In genomic region chr2:85678794-85679672, GRCh38 we compare ENCODE assay signal across 1 cellular context.
TF ChIP-seq lines count a peak whose summit lies in the region.

No MANE protein-coding gene starts in this region.

TF ChIP-seq in HEK293, 187 proteins besides CTCF, POLR2A, EP300 and RAD21 (continued from another document and continues in another):
- TF ChIP-seq, protein P1, sequence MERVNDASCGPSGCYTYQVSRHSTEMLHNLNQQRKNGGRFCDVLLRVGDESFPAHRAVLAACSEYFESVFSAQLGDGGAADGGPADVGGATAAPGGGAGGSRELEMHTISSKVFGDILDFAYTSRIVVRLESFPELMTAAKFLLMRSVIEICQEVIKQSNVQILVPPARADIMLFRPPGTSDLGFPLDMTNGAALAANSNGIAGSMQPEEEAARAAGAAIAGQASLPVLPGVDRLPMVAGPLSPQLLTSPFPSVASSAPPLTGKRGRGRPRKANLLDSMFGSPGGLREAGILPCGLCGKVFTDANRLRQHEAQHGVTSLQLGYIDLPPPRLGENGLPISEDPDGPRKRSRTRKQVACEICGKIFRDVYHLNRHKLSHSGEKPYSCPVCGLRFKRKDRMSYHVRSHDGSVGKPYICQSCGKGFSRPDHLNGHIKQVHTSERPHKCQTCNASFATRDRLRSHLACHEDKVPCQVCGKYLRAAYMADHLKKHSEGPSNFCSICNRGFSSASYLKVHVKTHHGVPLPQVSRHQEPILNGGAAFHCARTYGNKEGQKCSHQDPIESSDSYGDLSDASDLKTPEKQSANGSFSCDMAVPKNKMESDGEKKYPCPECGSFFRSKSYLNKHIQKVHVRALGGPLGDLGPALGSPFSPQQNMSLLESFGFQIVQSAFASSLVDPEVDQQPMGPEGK (tag by site-specific recombination; IDR thresholded peaks at IDR 0.05) = peak; percentile 38; the same call in 1 of the 2 replicates
- TF ChIP-seq ZNF768 (tag by site-specific recombination; IDR thresholded peaks at IDR 0.05) (no peak), ZNF394 (tag by site-specific recombination; IDR thresholded peaks at IDR 0.05; ENCODE audit: borderline replicate concordance) (peak; percentile 15; the same call in 1 of the 2 replicates), ZBTB7A (tag by site-specific recombination; IDR thresholded peaks at IDR 0.05; ENCODE audit: low read depth) (no peak), ZNF548 (tag by site-specific recombination; IDR thresholded peaks at IDR 0.05) (no peak), ZNF707 (tag by site-specific recombination; IDR thresholded peaks at IDR 0.05) (no peak), ZNF266 (tag by site-specific recombination; IDR thresholded peaks at IDR 0.05; ENCODE audit: low read depth) (no peak), ZNF19 (tag by site-specific recombination; IDR thresholded peaks at IDR 0.05; ENCODE audit: low read depth) (no peak), ZNF133 (tag by site-specific recombination; IDR thresholded peaks at IDR 0.05) (no peak), BCL11A (tag by site-specific recombination; IDR thresholded peaks at IDR 0.05; ENCODE audit: low read depth) (no peak), ZSCAN16 (tag by site-specific recombination; IDR thresholded peaks at IDR 0.05) (no peak), ZNF184 (tag by site-specific recombination; IDR thresholded peaks at IDR 0.05) (no peak), ZNF350 (tag by site-specific recombination; IDR thresholded peaks at IDR 0.05) (no peak), HOXC10 (CRISPR knock-in tag; IDR thresholded peaks at IDR 0.05) (no peak), ZNF629 (tag by site-specific recombination; IDR thresholded peaks at IDR 0.05) (no peak), KLF16 (tag by site-specific recombination; IDR thresholded peaks at IDR 0.05) (no peak), ZNF776 (tag by site-specific recombination; IDR thresholded peaks at IDR 0.05; ENCODE audit: borderline replicate concordance) (no peak), ZNF514 (tag by site-specific recombination; IDR thresholded peaks at IDR 0.05) (no peak), ZNF521 (tag by site-specific recombination; IDR thresholded peaks at IDR 0.05) (no peak), ZSCAN30 (tag by site-specific recombination; IDR thresholded peaks at IDR 0.05) (no peak), YY2 (tag by site-specific recombination; IDR thresholded peaks at IDR 0.05) (no peak), ZNF10 (tag by site-specific recombination; IDR thresholded peaks at IDR 0.05) (no peak), PRDM10 (tag by site-specific recombination; IDR thresholded peaks at IDR 0.05) (peak; percentile 33; the same call in 1 of the 2 replicates), KLF9 (tag by site-specific recombination; IDR thresholded peaks at IDR 0.05; ENCODE audit: low read depth) (no peak), SCRT1 (tag by site-specific recombination; IDR thresholded peaks at IDR 0.05; ENCODE audit: borderline replicate concordance) (no peak), SP2 (tag by site-specific recombination; IDR thresholded peaks at IDR 0.05) (no peak), EGR2 (tag by site-specific recombination; IDR thresholded peaks at IDR 0.05; ENCODE audit: low read depth) (no peak), ZNF473 (tag by site-specific recombination; IDR thresholded peaks at IDR 0.05) (no peak), ZNF248 (tag by site-specific recombination; IDR thresholded peaks at IDR 0.05) (no peak), ZNF175 (tag by site-specific recombination; IDR thresholded peaks at IDR 0.05) (no peak), ZNF423 (tag by site-specific recombination; IDR thresholded peaks at IDR 0.05) (peak; percentile 48; the same call in 1 of the 2 replicates), ZNF114 (tag by site-specific recombination; IDR thresholded peaks at IDR 0.05) (no peak), ZBTB21 (tag by site-specific recombination; IDR thresholded peaks at IDR 0.05) (no peak), ZNF2 (tag by site-specific recombination; IDR thresholded peaks at IDR 0.05) (no peak), ZNF664 (tag by site-specific recombination; IDR thresholded peaks at IDR 0.05) (no peak), ZNF274 (IDR thresholded peaks at IDR 0.05; ENCODE audit: low read length) (no peak), ZNF274 (tag by site-specific recombination; IDR thresholded peaks at IDR 0.05; ENCODE audit: borderline replicate concordance) (no peak), SCRT2 (tag by site-specific recombination; IDR thresholded peaks at IDR 0.05) (no peak), ZNF24 (tag by site-specific recombination; IDR thresholded peaks at IDR 0.05) (no peak), GLIS1 (tag by site-specific recombination; IDR thresholded peaks at IDR 0.05) (peak; percentile 73), ZFP37 (tag by site-specific recombination; IDR thresholded peaks at IDR 0.05) (no peak), ZNF830 (tag by site-specific recombination; IDR thresholded peaks at IDR 0.05; ENCODE audit: low read depth) (no peak), ZNF16 (tag by site-specific recombination; IDR thresholded peaks at IDR 0.05; ENCODE audit: low read depth) (no peak)
- TF ChIP-seq, protein P2, sequence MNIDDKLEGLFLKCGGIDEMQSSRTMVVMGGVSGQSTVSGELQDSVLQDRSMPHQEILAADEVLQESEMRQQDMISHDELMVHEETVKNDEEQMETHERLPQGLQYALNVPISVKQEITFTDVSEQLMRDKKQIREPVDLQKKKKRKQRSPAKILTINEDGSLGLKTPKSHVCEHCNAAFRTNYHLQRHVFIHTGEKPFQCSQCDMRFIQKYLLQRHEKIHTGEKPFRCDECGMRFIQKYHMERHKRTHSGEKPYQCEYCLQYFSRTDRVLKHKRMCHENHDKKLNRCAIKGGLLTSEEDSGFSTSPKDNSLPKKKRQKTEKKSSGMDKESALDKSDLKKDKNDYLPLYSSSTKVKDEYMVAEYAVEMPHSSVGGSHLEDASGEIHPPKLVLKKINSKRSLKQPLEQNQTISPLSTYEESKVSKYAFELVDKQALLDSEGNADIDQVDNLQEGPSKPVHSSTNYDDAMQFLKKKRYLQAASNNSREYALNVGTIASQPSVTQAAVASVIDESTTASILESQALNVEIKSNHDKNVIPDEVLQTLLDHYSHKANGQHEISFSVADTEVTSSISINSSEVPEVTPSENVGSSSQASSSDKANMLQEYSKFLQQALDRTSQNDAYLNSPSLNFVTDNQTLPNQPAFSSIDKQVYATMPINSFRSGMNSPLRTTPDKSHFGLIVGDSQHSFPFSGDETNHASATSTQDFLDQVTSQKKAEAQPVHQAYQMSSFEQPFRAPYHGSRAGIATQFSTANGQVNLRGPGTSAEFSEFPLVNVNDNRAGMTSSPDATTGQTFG (tag by site-specific recombination; IDR thresholded peaks at IDR 0.05; ENCODE audit: borderline replicate concordance) = no peak
- TF ChIP-seq, protein P3, sequence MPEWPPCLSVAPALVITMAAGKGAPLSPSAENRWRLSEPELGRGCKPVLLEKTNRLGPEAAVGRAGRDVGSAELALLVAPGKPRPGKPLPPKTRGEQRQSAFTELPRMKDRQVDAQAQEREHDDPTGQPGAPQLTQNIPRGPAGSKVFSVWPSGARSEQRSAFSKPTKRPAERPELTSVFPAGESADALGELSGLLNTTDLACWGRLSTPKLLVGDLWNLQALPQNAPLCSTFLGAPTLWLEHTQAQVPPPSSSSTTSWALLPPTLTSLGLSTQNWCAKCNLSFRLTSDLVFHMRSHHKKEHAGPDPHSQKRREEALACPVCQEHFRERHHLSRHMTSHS (tag by site-specific recombination; IDR thresholded peaks at IDR 0.05) = no peak
- TF ChIP-seq, protein P4, sequence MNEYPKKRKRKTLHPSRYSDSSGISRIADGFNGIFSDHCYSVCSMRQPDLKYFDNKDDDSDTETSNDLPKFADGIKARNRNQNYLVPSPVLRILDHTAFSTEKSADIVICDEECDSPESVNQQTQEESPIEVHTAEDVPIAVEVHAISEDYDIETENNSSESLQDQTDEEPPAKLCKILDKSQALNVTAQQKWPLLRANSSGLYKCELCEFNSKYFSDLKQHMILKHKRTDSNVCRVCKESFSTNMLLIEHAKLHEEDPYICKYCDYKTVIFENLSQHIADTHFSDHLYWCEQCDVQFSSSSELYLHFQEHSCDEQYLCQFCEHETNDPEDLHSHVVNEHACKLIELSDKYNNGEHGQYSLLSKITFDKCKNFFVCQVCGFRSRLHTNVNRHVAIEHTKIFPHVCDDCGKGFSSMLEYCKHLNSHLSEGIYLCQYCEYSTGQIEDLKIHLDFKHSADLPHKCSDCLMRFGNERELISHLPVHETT (tag by site-specific recombination; IDR thresholded peaks at IDR 0.05) = no peak
- TF ChIP-seq, protein P5, sequence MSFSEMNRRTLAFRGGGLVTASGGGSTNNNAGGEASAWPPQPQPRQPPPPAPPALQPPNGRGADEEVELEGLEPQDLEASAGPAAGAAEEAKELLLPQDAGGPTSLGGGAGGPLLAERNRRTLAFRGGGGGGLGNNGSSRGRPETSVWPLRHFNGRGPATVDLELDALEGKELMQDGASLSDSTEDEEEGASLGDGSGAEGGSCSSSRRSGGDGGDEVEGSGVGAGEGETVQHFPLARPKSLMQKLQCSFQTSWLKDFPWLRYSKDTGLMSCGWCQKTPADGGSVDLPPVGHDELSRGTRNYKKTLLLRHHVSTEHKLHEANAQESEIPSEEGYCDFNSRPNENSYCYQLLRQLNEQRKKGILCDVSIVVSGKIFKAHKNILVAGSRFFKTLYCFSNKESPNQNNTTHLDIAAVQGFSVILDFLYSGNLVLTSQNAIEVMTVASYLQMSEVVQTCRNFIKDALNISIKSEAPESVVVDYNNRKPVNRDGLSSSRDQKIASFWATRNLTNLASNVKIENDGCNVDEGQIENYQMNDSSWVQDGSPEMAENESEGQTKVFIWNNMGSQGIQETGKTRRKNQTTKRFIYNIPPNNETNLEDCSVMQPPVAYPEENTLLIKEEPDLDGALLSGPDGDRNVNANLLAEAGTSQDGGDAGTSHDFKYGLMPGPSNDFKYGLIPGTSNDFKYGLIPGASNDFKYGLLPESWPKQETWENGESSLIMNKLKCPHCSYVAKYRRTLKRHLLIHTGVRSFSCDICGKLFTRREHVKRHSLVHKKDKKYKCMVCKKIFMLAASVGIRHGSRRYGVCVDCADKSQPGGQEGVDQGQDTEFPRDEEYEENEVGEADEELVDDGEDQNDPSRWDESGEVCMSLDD (tag by site-specific recombination; IDR thresholded peaks at IDR 0.05) = no peak
- TF ChIP-seq, protein P6, sequence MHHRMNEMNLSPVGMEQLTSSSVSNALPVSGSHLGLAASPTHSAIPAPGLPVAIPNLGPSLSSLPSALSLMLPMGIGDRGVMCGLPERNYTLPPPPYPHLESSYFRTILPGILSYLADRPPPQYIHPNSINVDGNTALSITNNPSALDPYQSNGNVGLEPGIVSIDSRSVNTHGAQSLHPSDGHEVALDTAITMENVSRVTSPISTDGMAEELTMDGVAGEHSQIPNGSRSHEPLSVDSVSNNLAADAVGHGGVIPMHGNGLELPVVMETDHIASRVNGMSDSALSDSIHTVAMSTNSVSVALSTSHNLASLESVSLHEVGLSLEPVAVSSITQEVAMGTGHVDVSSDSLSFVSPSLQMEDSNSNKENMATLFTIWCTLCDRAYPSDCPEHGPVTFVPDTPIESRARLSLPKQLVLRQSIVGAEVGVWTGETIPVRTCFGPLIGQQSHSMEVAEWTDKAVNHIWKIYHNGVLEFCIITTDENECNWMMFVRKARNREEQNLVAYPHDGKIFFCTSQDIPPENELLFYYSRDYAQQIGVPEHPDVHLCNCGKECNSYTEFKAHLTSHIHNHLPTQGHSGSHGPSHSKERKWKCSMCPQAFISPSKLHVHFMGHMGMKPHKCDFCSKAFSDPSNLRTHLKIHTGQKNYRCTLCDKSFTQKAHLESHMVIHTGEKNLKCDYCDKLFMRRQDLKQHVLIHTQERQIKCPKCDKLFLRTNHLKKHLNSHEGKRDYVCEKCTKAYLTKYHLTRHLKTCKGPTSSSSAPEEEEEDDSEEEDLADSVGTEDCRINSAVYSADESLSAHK (tag by site-specific recombination; IDR thresholded peaks at IDR 0.05) = no peak
- TF ChIP-seq, protein P7, sequence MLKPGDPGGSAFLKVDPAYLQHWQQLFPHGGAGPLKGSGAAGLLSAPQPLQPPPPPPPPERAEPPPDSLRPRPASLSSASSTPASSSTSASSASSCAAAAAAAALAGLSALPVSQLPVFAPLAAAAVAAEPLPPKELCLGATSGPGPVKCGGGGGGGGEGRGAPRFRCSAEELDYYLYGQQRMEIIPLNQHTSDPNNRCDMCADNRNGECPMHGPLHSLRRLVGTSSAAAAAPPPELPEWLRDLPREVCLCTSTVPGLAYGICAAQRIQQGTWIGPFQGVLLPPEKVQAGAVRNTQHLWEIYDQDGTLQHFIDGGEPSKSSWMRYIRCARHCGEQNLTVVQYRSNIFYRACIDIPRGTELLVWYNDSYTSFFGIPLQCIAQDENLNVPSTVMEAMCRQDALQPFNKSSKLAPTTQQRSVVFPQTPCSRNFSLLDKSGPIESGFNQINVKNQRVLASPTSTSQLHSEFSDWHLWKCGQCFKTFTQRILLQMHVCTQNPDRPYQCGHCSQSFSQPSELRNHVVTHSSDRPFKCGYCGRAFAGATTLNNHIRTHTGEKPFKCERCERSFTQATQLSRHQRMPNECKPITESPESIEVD (tag by site-specific recombination; IDR thresholded peaks at IDR 0.05) = no peak
- TF ChIP-seq, protein P8, sequence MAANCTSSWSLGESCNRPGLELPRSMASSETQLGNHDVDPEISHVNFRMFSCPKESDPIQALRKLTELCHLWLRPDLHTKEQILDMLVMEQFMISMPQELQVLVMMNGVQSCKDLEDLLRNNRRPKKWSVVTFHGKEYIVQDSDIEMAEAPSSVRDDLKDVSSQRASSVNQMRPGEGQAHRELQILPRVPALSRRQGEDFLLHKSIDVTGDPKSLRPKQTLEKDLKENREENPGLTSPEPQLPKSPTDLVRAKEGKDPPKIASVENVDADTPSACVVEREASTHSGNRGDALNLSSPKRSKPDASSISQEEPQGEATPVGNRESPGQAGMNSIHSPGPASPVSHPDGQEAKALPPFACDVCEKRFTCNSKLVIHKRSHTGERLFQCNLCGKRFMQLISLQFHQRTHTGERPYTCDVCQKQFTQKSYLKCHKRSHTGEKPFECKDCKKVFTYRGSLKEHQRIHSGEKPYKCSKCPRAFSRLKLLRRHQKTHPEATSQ (tag by site-specific recombination; IDR thresholded peaks at IDR 0.05) = no peak
